ENCODE assay signal across 19 cellular contexts in genomic region chr19:56930647-56931592, GRCh38.
DNase-seq lines count a peak whose midpoint lies in the region; ATAC-seq, FAIRE-seq and TF ChIP-seq lines count a peak whose summit lies in the region.
"Had no signal": no experiment of that assay in that cellular context is flagged by ENCODE, and none has a peak within 500 bp of the region (broad histone marks: within the 10 kb centered on the region; RNA-seq: fewer than 3 reads in every experiment).

No MANE protein-coding gene starts in this region.

- no peak for TF ChIP-seq POLR2A in A549 (IDR thresholded peaks at IDR 0.05; ENCODE audit: low read length)

- H3K4me3 ChIP-seq in A549 = no peak overlapping the region
- H3K4me3 ChIP-seq in RWPE2 (ENCODE audit: severe bottlenecking) = no peak overlapping the region
- H3K4me3 ChIP-seq: GM23248, MG63 had no signal

- H3K4me1 ChIP-seq in A549 = no peaks in the 10 kb centered on the region
- H3K4me1 ChIP-seq in RWPE2 (ENCODE audit: insufficient read depth, poor library complexity, severe bottlenecking) = no peaks in the 10 kb centered on the region
- H3K4me1 ChIP-seq: Caco-2 had no signal

- no peak for FAIRE-seq in A549 (lab: Jason Lieb, UNC)

- H3K36me3 ChIP-seq in RWPE2 (ENCODE audit: low read depth) = no peaks in the 10 kb centered on the region
- H3K36me3 ChIP-seq: MG63 had no signal

- no peaks in the 10 kb centered on the region for H3K27me3 ChIP-seq in RWPE2 (ENCODE audit: insufficient read depth, poor library complexity, severe bottlenecking)
- H3K27me3 ChIP-seq: MG63 had no signal

- H3K27ac ChIP-seq in A549 = no peak overlapping the region
- no peak overlapping the region for H3K27ac ChIP-seq in RWPE2 (ENCODE audit: poor library complexity, severe bottlenecking)
- H3K27ac ChIP-seq: GM23248 had no signal

- no peak for TF ChIP-seq RAD21 in A549 (conservative IDR thresholded peaks at IDR 0.05 in 1 of 2, IDR thresholded peaks at IDR 0.05 in 1 of 2)

- H3K4me2 ChIP-seq in A549 = no peak overlapping the region

- no peak for TF ChIP-seq EP300 in A549 (IDR thresholded peaks at IDR 0.05)

- CTCF ChIA-PET in A549 (lab: Yijun Ruan, JAX) = no interaction called here

- 2% methylated on average over 5 of the region's 5 CpGs for WGBS in A549 (ENCODE audit: missing lambda C conversion rate)

- no peak for DNase-seq in A549 (ENCODE audit: low read depth in 1 of 2, low spot score in 1 of 2)
- peak; percentile 1 for DNase-seq in COLO668 (lab: John Stamatoyannopoulos, UW; ENCODE audit: unreplicated experiment)
- peak; percentile 32 for DNase-seq in NCI-H2029 (lab: John Stamatoyannopoulos, UW)
- DNase-seq in RWPE2 (ENCODE audit: low spot score) = no peak
- no peak for DNase-seq in sciatic nerve (ENCODE audit: low spot score)
- DNase-seq in GM20000 (ENCODE audit: low spot score) = no peak
- DNase-seq: Caco-2; CD4-positive, alpha-beta T cell; GM23248; H9; Karpas-422; MG63; NCI-H1436; NCI-H2081 treated with DMSO at 0.1 percent for 48 hours; NCI-H446 treated with DMSO at 0.1 percent for 48 hours; NCI-H82 had no signal

- ATAC-seq in A549 (no peak), RWPE2 (ENCODE audit: low read depth) (peak; percentile 53; the same call in 2 of the 3 replicates), HG02642 (IDR thresholded peaks at IDR 0.05; ENCODE audit: poor library complexity, unreplicated experiment) (no peak), sciatic nerve (no peak), GM18858 (IDR thresholded peaks at IDR 0.05; ENCODE audit: unreplicated experiment) (no peak)
- ATAC-seq: SK-N-SH treated with all-trans-retinoic acid at 6 μM for 48 hours had no signal

- intact Hi-C loops in sciatic nerve (cut with DNase I) = no loop called here

- TF ChIP-seq CTCF in A549 (IDR thresholded peaks at IDR 0.05) = no peak
- TF ChIP-seq CTCF in RWPE2 (IDR thresholded peaks at IDR 0.05; ENCODE audit: poor library complexity, severe bottlenecking) = no peak
- TF ChIP-seq CTCF in GM20000 (IDR thresholded peaks at IDR 0.05; ENCODE audit: extremely low read depth, missing control alignments) = no peak

- POLR2A ChIA-PET in A549 (lab: Yijun Ruan, JAX) = no interaction called here

- H3K9me3 ChIP-seq in A549 (peaks cover 59% of the 10 kb centered on the region), RWPE2 (ENCODE audit: severe bottlenecking) (no peaks in the 10 kb centered on the region)
- H3K9me3 ChIP-seq: MG63 had no signal

TF ChIP-seq in A549, 52 proteins besides CTCF, POLR2A, EP300 and RAD21:
- TF ChIP-seq ZSCAN20 (CRISPR knock-in tag; IDR thresholded peaks at IDR 0.05) (no peak), NFE2L2 (conservative IDR thresholded peaks at IDR 0.05; ENCODE audit: low read length) (0 out of 2 replicates have a peak, but pooled peaks have one; percentile 38)

Comparison
In these comparisons a context has a peak if more than half of its experiments do, and no peak if none do; other contexts are left out.
1. DNase-seq: peak in COLO668 (single experiment) and NCI-H2029 (single experiment); none in A549 (0 of 2), RWPE2 (single experiment), sciatic nerve (single experiment) and GM20000 (single experiment).